Comparison of ENCODE assay signal across 8 cellular contexts in genomic region chr9:90801175-90801506, GRCh38. TPM values are rescaled to one million over a fixed set of nuclear protein-coding genes. Genes with fewer than 3 reads are reported as not detected.
DNase-seq lines count a peak whose midpoint lies in the region; ATAC-seq and TF ChIP-seq lines count a peak whose summit lies in the region.

No MANE protein-coding gene starts in this region.

- H3K27ac Mint-ChIP-seq in activated B cell treated with CpG ODN at 0.5 μM for 24 hours: peak overlapping the region; percentile 94

- intact Hi-C loops in activated B cell treated with CpG ODN at 0.5 μM for 24 hours (cut with micrococcal nuclease): loop anchor here (1.0 to 10.0 kb wide), 7 partner anchors 8 to 1486 kb away; partner anchors contain the start of genes CKS2 and SECISBP2

- H3K36me3 ChIP-seq in mucosa of stomach (ENCODE audit: control insufficient read depth, insufficient read depth, low read length): no peaks in the 10 kb centered on the region

- peak overlapping the region; percentile 31 for H3K4me3 ChIP-seq in mucosa of stomach (ENCODE audit: low read length)

- DNase-seq in activated B cell treated with CpG ODN at 0.5 μM for 24 hours (no peak), HPDE6-E6E7 (ENCODE audit: extremely low spot score) (no peak), A172 (ENCODE audit: low spot score) (no peak), cerebellum (ENCODE audit: low spot score) (no peak)

- no peaks in the 10 kb centered on the region for H3K27me3 Mint-ChIP-seq in activated B cell treated with CpG ODN at 0.5 μM for 24 hours

- peaks cover 12% of the 10 kb centered on the region for H3K4me1 ChIP-seq in mucosa of stomach (ENCODE audit: control insufficient read depth, insufficient read depth, low read length)

- H3K4me3 Mint-ChIP-seq in activated B cell treated with CpG ODN at 0.5 μM for 24 hours: peak overlapping the region; percentile 94

- ATAC-seq in GM18511 (IDR thresholded peaks at IDR 0.05; ENCODE audit: unreplicated experiment): peak; percentile 26
- ATAC-seq in HG02943 (IDR thresholded peaks at IDR 0.05; ENCODE audit: low read depth, unreplicated experiment): peak; percentile 29
- ATAC-seq in activated B cell treated with CpG ODN at 0.5 μM for 24 hours (ENCODE audit: low read depth): peak; percentile 29
- ATAC-seq in HG03097 (IDR thresholded peaks at IDR 0.05; ENCODE audit: low FRiP score, unreplicated experiment): no peak

- H3K9me3 ChIP-seq in mucosa of stomach (ENCODE audit: control insufficient read depth, low read length): no peaks in the 10 kb centered on the region

- no peak for TF ChIP-seq CTCF in activated B cell treated with CpG ODN at 0.5 μM for 24 hours (IDR thresholded peaks at IDR 0.05)

- CTCF ChIA-PET in activated B cell treated with CpG ODN at 0.5 μM for 24 hours (lab: Charles Lee): interaction anchor here (0.7 to 2.0 kb wide), 8 partner anchors 10 to 51 kb away, joined by 3 to 7 read pairs (median 3); no protein-coding TSS in a partner anchor

- no peaks in the 10 kb centered on the region for H3K27me3 ChIP-seq in mucosa of stomach (ENCODE audit: control insufficient read depth, insufficient read depth, low read length)

- POLR2A ChIA-PET in activated B cell treated with CpG ODN at 0.5 μM for 24 hours (lab: Charles Lee): interaction anchor here (0.7 to 3.4 kb wide), 16 partner anchors 9 to 59 kb away, joined by 3 to 102 read pairs (median 7); no protein-coding TSS in a partner anchor

- no peaks in the 10 kb centered on the region for H3K9me3 Mint-ChIP-seq in activated B cell treated with CpG ODN at 0.5 μM for 24 hours

- peaks cover 21% of the 10 kb centered on the region for H3K36me3 Mint-ChIP-seq in activated B cell treated with CpG ODN at 0.5 μM for 24 hours (ENCODE audit: low read depth)

- H3K9ac ChIP-seq in mucosa of stomach (ENCODE audit: low read length): peak overlapping the region; percentile 90

- peaks cover 74% of the 10 kb centered on the region for H3K4me1 Mint-ChIP-seq in activated B cell treated with CpG ODN at 0.5 μM for 24 hours

RNA-seq across cellular contexts. Expression of gene SYK, which starts 0.5 kb away (rescaled TPM):
- total RNA-seq in activated B cell treated with CpG ODN at 0.5 μM for 24 hours (222 and 237 TPM in 2 replicates), cerebellum (1.5 TPM)
- total RNA-seq in A172 (2014; rRNA removed; shearing (Covaris generic)): not detected in 2 replicates

Comparison
In these comparisons a context has a peak if more than half of its experiments do, and no peak if none do; other contexts are left out.
1. RNA of gene SYK, which starts 0.5 kb away (total RNA-seq): 222 to 237 TPM in activated B cell treated with CpG ODN at 0.5 μM for 24 hours; 1.5 TPM in cerebellum (single experiment) and not detected in A172; every median in the first group is over 10 times any median in the second.